1 cellular context compared by ENCODE assay signal in the genomic region with DNA sequence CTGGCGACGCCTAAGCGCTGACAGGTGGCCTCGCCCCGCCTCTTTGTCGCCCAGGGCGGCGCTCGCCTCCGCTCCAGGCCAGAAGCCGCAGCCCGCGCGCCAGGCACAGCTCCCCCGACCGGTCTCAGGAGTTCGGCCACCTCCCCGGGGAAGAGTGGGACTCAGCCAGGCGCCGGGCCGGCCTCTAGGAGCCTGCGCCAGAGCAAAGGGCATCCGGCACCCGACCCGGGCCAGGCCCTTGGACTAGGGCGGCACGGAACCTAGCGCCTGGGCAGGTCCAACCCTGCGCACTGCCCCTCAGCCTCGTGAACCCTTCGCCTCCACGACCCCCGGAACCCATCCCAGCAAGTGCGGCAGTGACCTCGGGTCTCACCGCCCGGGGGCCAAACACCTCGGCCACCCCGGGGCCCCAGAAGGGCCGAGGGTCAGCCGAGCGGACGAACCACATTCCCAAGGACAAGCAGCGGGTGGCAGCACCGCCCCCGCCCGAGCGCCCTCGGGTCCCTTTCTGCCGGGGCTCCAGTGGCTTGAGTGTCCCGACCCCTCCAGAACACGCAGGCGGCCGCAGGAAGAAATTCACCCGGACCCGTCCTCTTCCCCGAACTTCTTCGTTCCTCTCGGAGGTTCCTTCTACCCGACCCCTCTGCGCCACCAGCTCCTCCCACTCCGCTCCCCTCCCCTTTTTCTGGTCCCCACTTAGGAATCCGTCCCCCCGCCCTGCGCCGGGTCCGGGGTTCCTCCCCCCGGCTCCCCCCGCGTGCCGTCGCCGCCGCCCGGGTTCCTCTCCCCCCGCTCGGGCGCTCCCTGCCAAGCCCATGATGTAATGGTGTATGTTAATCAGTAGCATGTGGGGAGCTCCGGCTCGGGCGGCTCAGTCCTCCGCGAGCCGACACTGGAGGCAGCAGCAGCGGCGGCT.
TF ChIP-seq lines count a peak whose summit lies in the region.

No MANE protein-coding gene starts in this region.

TF ChIP-seq in HepG2, 621 proteins besides CTCF, POLR2A, EP300 and RAD21 (continued from another document and continues in another):
- TF ChIP-seq, protein P1, sequence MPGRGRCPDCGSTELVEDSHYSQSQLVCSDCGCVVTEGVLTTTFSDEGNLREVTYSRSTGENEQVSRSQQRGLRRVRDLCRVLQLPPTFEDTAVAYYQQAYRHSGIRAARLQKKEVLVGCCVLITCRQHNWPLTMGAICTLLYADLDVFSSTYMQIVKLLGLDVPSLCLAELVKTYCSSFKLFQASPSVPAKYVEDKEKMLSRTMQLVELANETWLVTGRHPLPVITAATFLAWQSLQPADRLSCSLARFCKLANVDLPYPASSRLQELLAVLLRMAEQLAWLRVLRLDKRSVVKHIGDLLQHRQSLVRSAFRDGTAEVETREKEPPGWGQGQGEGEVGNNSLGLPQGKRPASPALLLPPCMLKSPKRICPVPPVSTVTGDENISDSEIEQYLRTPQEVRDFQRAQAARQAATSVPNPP (CRISPR knock-in tag; IDR thresholded peaks at IDR 0.05): peak; percentile 37; the same call in 1 of the 2 replicates
- peak; percentile 23 for TF ChIP-seq MEF2D (CRISPR knock-in tag; IDR thresholded peaks at IDR 0.05)
- no peak for TF ChIP-seq ZNF282 (IDR thresholded peaks at IDR 0.05; ENCODE audit: partially characterized antibody)
- TF ChIP-seq, protein P2, sequence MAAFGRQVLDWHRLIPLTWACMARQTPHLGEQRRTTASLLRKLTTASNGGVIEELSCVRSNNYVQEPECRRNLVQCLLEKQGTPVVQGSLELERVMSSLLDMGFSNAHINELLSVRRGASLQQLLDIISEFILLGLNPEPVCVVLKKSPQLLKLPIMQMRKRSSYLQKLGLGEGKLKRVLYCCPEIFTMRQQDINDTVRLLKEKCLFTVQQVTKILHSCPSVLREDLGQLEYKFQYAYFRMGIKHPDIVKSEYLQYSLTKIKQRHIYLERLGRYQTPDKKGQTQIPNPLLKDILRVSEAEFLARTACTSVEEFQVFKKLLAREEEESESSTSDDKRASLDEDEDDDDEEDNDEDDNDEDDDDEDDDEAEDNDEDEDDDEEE (CRISPR knock-in tag; IDR thresholded peaks at IDR 0.05): 0 out of 2 replicates have a peak, but pooled peaks have one; percentile 11
- TF ChIP-seq, protein P3, sequence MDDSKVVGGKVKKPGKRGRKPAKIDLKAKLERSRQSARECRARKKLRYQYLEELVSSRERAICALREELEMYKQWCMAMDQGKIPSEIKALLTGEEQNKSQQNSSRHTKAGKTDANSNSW (CRISPR knock-in tag; IDR thresholded peaks at IDR 0.05; ENCODE audit: borderline replicate concordance): no peak
- TF ChIP-seq, protein P4, sequence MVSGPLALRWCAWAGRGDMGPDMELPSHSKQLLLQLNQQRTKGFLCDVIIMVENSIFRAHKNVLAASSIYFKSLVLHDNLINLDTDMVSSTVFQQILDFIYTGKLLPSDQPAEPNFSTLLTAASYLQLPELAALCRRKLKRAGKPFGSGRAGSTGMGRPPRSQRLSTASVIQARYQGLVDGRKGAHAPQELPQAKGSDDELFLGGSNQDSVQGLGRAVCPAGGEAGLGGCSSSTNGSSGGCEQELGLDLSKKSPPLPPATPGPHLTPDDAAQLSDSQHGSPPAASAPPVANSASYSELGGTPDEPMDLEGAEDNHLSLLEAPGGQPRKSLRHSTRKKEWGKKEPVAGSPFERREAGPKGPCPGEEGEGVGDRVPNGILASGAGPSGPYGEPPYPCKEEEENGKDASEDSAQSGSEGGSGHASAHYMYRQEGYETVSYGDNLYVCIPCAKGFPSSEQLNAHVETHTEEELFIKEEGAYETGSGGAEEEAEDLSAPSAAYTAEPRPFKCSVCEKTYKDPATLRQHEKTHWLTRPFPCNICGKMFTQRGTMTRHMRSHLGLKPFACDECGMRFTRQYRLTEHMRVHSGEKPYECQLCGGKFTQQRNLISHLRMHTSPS (CRISPR knock-in tag; IDR thresholded peaks at IDR 0.05; ENCODE audit: low read depth): no peak
- TF ChIP-seq ZNF614 (CRISPR knock-in tag; IDR thresholded peaks at IDR 0.05; ENCODE audit: borderline replicate concordance): peak; percentile 80; the same call in 1 of the 2 replicates
- TF ChIP-seq ZNF234 (CRISPR knock-in tag; conservative IDR thresholded peaks at IDR 0.05): no peak
- TF ChIP-seq, protein P5, sequence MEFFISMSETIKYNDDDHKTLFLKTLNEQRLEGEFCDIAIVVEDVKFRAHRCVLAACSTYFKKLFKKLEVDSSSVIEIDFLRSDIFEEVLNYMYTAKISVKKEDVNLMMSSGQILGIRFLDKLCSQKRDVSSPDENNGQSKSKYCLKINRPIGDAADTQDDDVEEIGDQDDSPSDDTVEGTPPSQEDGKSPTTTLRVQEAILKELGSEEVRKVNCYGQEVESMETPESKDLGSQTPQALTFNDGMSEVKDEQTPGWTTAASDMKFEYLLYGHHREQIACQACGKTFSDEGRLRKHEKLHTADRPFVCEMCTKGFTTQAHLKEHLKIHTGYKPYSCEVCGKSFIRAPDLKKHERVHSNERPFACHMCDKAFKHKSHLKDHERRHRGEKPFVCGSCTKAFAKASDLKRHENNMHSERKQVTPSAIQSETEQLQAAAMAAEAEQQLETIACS (CRISPR knock-in tag; IDR thresholded peaks at IDR 0.05): peak; percentile 49
- TF ChIP-seq, protein P6, sequence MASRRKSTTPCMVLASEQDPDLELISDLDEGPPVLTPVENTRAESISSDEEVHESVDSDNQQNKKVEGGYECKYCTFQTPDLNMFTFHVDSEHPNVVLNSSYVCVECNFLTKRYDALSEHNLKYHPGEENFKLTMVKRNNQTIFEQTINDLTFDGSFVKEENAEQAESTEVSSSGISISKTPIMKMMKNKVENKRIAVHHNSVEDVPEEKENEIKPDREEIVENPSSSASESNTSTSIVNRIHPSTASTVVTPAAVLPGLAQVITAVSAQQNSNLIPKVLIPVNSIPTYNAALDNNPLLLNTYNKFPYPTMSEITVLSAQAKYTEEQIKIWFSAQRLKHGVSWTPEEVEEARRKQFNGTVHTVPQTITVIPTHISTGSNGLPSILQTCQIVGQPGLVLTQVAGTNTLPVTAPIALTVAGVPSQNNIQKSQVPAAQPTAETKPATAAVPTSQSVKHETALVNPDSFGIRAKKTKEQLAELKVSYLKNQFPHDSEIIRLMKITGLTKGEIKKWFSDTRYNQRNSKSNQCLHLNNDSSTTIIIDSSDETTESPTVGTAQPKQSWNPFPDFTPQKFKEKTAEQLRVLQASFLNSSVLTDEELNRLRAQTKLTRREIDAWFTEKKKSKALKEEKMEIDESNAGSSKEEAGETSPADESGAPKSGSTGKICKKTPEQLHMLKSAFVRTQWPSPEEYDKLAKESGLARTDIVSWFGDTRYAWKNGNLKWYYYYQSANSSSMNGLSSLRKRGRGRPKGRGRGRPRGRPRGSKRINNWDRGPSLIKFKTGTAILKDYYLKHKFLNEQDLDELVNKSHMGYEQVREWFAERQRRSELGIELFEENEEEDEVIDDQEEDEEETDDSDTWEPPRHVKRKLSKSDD (CRISPR knock-in tag; IDR thresholded peaks at IDR 0.05; ENCODE audit: low read depth): 0 out of 2 replicates have a peak, but pooled peaks have one; percentile 57
- TF ChIP-seq GATAD1 (CRISPR knock-in tag; IDR thresholded peaks at IDR 0.05): peak; percentile 8
- TF ChIP-seq RNF2 (conservative IDR thresholded peaks at IDR 0.05; ENCODE audit: low read depth): peak; percentile 45; the same call in 1 of the 2 replicates
- TF ChIP-seq, protein P7, sequence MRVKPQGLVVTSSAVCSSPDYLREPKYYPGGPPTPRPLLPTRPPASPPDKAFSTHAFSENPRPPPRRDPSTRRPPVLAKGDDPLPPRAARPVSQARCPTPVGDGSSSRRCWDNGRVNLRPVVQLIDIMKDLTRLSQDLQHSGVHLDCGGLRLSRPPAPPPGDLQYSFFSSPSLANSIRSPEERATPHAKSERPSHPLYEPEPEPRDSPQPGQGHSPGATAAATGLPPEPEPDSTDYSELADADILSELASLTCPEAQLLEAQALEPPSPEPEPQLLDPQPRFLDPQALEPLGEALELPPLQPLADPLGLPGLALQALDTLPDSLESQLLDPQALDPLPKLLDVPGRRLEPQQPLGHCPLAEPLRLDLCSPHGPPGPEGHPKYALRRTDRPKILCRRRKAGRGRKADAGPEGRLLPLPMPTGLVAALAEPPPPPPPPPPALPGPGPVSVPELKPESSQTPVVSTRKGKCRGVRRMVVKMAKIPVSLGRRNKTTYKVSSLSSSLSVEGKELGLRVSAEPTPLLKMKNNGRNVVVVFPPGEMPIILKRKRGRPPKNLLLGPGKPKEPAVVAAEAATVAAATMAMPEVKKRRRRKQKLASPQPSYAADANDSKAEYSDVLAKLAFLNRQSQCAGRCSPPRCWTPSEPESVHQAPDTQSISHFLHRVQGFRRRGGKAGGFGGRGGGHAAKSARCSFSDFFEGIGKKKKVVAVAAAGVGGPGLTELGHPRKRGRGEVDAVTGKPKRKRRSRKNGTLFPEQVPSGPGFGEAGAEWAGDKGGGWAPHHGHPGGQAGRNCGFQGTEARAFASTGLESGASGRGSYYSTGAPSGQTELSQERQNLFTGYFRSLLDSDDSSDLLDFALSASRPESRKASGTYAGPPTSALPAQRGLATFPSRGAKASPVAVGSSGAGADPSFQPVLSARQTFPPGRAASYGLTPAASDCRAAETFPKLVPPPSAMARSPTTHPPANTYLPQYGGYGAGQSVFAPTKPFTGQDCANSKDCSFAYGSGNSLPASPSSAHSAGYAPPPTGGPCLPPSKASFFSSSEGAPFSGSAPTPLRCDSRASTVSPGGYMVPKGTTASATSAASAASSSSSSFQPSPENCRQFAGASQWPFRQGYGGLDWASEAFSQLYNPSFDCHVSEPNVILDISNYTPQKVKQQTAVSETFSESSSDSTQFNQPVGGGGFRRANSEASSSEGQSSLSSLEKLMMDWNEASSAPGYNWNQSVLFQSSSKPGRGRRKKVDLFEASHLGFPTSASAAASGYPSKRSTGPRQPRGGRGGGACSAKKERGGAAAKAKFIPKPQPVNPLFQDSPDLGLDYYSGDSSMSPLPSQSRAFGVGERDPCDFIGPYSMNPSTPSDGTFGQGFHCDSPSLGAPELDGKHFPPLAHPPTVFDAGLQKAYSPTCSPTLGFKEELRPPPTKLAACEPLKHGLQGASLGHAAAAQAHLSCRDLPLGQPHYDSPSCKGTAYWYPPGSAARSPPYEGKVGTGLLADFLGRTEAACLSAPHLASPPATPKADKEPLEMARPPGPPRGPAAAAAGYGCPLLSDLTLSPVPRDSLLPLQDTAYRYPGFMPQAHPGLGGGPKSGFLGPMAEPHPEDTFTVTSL (CRISPR knock-in tag; IDR thresholded peaks at IDR 0.05; ENCODE audit: borderline replicate concordance): 0 out of 2 replicates have a peak, but pooled peaks have one; percentile 10
- TF ChIP-seq, protein P8, sequence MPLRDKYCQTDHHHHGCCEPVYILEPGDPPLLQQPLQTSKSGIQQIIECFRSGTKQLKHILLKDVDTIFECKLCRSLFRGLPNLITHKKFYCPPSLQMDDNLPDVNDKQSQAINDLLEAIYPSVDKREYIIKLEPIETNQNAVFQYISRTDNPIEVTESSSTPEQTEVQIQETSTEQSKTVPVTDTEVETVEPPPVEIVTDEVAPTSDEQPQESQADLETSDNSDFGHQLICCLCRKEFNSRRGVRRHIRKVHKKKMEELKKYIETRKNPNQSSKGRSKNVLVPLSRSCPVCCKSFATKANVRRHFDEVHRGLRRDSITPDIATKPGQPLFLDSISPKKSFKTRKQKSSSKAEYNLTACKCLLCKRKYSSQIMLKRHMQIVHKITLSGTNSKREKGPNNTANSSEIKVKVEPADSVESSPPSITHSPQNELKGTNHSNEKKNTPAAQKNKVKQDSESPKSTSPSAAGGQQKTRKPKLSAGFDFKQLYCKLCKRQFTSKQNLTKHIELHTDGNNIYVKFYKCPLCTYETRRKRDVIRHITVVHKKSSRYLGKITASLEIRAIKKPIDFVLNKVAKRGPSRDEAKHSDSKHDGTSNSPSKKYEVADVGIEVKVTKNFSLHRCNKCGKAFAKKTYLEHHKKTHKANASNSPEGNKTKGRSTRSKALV (CRISPR knock-in tag; IDR thresholded peaks at IDR 0.05): peak; percentile 97
- TF ChIP-seq HIVEP1 (CRISPR knock-in tag; IDR thresholded peaks at IDR 0.05): peak; percentile 95
- TF ChIP-seq, protein P9, sequence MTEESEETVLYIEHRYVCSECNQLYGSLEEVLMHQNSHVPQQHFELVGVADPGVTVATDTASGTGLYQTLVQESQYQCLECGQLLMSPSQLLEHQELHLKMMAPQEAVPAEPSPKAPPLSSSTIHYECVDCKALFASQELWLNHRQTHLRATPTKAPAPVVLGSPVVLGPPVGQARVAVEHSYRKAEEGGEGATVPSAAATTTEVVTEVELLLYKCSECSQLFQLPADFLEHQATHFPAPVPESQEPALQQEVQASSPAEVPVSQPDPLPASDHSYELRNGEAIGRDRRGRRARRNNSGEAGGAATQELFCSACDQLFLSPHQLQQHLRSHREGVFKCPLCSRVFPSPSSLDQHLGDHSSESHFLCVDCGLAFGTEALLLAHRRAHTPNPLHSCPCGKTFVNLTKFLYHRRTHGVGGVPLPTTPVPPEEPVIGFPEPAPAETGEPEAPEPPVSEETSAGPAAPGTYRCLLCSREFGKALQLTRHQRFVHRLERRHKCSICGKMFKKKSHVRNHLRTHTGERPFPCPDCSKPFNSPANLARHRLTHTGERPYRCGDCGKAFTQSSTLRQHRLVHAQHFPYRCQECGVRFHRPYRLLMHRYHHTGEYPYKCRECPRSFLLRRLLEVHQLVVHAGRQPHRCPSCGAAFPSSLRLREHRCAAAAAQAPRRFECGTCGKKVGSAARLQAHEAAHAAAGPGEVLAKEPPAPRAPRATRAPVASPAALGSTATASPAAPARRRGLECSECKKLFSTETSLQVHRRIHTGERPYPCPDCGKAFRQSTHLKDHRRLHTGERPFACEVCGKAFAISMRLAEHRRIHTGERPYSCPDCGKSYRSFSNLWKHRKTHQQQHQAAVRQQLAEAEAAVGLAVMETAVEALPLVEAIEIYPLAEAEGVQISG (CRISPR knock-in tag; IDR thresholded peaks at IDR 0.05): peak; percentile 57
- TF ChIP-seq, protein P10, sequence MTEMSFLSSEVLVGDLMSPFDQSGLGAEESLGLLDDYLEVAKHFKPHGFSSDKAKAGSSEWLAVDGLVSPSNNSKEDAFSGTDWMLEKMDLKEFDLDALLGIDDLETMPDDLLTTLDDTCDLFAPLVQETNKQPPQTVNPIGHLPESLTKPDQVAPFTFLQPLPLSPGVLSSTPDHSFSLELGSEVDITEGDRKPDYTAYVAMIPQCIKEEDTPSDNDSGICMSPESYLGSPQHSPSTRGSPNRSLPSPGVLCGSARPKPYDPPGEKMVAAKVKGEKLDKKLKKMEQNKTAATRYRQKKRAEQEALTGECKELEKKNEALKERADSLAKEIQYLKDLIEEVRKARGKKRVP (CRISPR knock-in tag; IDR thresholded peaks at IDR 0.05): peak in 1 of 2 experiments; percentile 92; a peak in 2 of 4 replicates
- TF ChIP-seq DR1 (CRISPR knock-in tag; IDR thresholded peaks at IDR 0.05): 0 out of 2 replicates have a peak, but pooled peaks have one; percentile 2
- TF ChIP-seq RBFOX2 (IDR thresholded peaks at IDR 0.05; ENCODE audit: low read depth, low read length): peak; percentile 91
- TF ChIP-seq, protein P11, sequence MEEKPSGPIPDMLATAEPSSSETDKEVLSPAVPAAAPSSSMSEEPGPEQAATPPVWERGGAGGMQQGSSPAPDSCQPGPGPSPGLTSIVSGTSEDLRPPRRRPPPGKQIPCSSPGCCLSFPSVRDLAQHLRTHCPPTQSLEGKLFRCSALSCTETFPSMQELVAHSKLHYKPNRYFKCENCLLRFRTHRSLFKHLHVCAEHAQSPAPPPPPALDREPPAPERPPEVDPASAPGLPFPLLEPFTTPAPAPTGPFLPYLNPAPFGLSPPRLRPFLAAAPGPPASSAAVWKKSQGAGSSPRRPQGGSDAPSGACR (CRISPR knock-in tag; IDR thresholded peaks at IDR 0.05): peak; percentile 73; the same call in 1 of the 2 replicates
- TF ChIP-seq ZNF451 (CRISPR knock-in tag; IDR thresholded peaks at IDR 0.05): peak; percentile 79; the same call in 1 of the 2 replicates
